In genomic region chr1:36481091-36481490, GRCh38 we compare ENCODE assay signal across 22 cellular contexts. TPM values are rescaled to one million over a fixed set of nuclear protein-coding genes. Genes with fewer than 3 reads are reported as not detected.
"Had no signal": no experiment of that assay in that cellular context is flagged by ENCODE, and none has a peak within 500 bp of the region (broad histone marks: within the 10 kb centered on the region; RNA-seq: fewer than 3 reads in every experiment).

No MANE protein-coding gene starts in this region.

- H3K9me3 Mint-ChIP-seq: dendritic cell treated with granulocyte-macrophage colony-stimulating factor and Interleukin-4, amounts not matched to agents 40 ng/mL and 50 ng/mL, for 4 days; immature natural killer cell; stimulated activated naive CD8-positive, alpha-beta T cell treated with anti-CD3 and anti-CD28 coated beads, Interleukin-15, amount 100 ng/mL, for 72 hours; T-cell had no signal

- H3K27me3 Mint-ChIP-seq: dendritic cell treated with granulocyte-macrophage colony-stimulating factor and Interleukin-4, amounts not matched to agents 40 ng/mL and 50 ng/mL, for 4 days had no signal

- H3K9me3 ChIP-seq: esophagus squamous epithelium, heart right ventricle, psoas muscle had no signal

- H3K27ac Mint-ChIP-seq: activated naive CD8-positive, alpha-beta T cell; immature natural killer cell had no signal

- H3K4me1 ChIP-seq: esophagus squamous epithelium, psoas muscle had no signal

- H3K27ac ChIP-seq: esophagus squamous epithelium, psoas muscle had no signal

- DNase-seq: activated CD4-positive, alpha-beta T cell treated with anti-CD3 and anti-CD28 coated beads for 1 hour; activated CD8-positive, alpha-beta memory T cell treated with anti-CD3 and anti-CD28 coated beads for 24 hours; activated CD8-positive, alpha-beta memory T cell treated with anti-CD3 and anti-CD28 coated beads, Interleukin-2, amount 50 U/mL, for 48 hours; activated gamma-delta T cell; activated T-cell treated with anti-CD3 and anti-CD28 coated beads, Interleukin-2, amount 50 U/mL, for 48 hours; effector memory CD4-positive, alpha-beta T cell; esophagus squamous epithelium; heart right ventricle; immature natural killer cell; midbrain; psoas muscle; right cardiac atrium; small intestine; stimulated activated CD4-positive, alpha-beta T cell treated with anti-CD3 and anti-CD28 coated beads, Interleukin-4, amount 100 ng/mL, for 1 hour; stimulated activated naive CD8-positive, alpha-beta T cell treated with anti-CD3 and anti-CD28 coated beads, Interleukin-15, amount 100 ng/mL, for 72 hours; T-cell had no signal

- H3K36me3 ChIP-seq: esophagus squamous epithelium had no signal

- H3K4me3 ChIP-seq: psoas muscle had no signal

- FAIRE-seq: small intestine had no signal

- H3K4me3 Mint-ChIP-seq: immature natural killer cell had no signal

- H3K36me3 Mint-ChIP-seq: activated naive CD8-positive, alpha-beta T cell; immature natural killer cell; T-cell had no signal

RNA-seq across cellular contexts. Expression of gene CSF3R, which starts 1.6 kb away (rescaled TPM):
- total RNA-seq: chondrocyte, myocyte, osteocyte had no signal
- polyA plus RNA-seq: neural cell had no signal
